Comparison of ENCODE assay signal across 19 cellular contexts in genomic region chr7:1899951-1900762, GRCh38.
A peak's percentile ranks its signal among the peaks of the same experiment; 100 is the strongest.
DNase-seq lines count a peak whose midpoint lies in the region; ATAC-seq and TF ChIP-seq lines count a peak whose summit lies in the region.
"Had no signal": no experiment of that assay in that cellular context is flagged by ENCODE, and none has a peak within 500 bp of the region (broad histone marks: within the 10 kb centered on the region; RNA-seq: fewer than 3 reads in every experiment).

No MANE protein-coding gene starts in this region.

- H3K9me3 ChIP-seq in left ventricle myocardium inferior (replicated peaks) (no peaks in the 10 kb centered on the region), RWPE2 (ENCODE audit: severe bottlenecking) (no peaks in the 10 kb centered on the region), PC-3 (ENCODE audit: low read length) (no peaks in the 10 kb centered on the region)
- H3K9me3 ChIP-seq: colonic mucosa, uterus had no signal

- H3K27me3 Mint-ChIP-seq in glutamatergic neuron (ENCODE audit: unreplicated experiment) = peaks cover 3% of the 10 kb centered on the region
- no peaks in the 10 kb centered on the region for H3K27me3 Mint-ChIP-seq in stimulated activated naive B cell treated with anti-CD40 and anti-IgM and Interleukin-4, amounts not matched to agents 10 μg/mL and 1 μg/mL and 100 μg/mL, for 72 hours
- H3K27me3 Mint-ChIP-seq: activated naive CD8-positive, alpha-beta T cell treated with anti-CD3 and anti-CD28 coated beads for 36 hours; activated T-helper 17 cell treated with anti-CD3 and anti-CD28 coated beads, Interleukin-2, amount 50 U/mL, for 72 hours; naive thymus-derived CD8-positive, alpha-beta T cell had no signal

- no peaks in the 10 kb centered on the region for H3K79me2 ChIP-seq in PC-3 (ENCODE audit: low read length)
- H3K79me2 ChIP-seq: parathyroid adenoma had no signal

- H3K4me2 ChIP-seq in PC-3 (ENCODE audit: low read length) = no peak overlapping the region

- no peak overlapping the region for H2AFZ ChIP-seq in PC-3 (ENCODE audit: low read length)
- H2AFZ ChIP-seq: parathyroid adenoma had no signal

- no peaks in the 10 kb centered on the region for H3K4me1 Mint-ChIP-seq in glutamatergic neuron (ENCODE audit: low read depth, unreplicated experiment)
- H3K4me1 Mint-ChIP-seq in stimulated activated naive B cell treated with anti-CD40 and anti-IgM and Interleukin-4, amounts not matched to agents 10 μg/mL and 1 μg/mL and 100 μg/mL, for 72 hours = peaks cover 0 to 6% of the 10 kb centered on the region in 2 donors
- H3K4me1 Mint-ChIP-seq: activated naive CD8-positive, alpha-beta T cell treated with anti-CD3 and anti-CD28 coated beads for 36 hours; activated T-helper 17 cell treated with anti-CD3 and anti-CD28 coated beads, Interleukin-2, amount 50 U/mL, for 72 hours; mesothelial cell of epicardium had no signal

- TF ChIP-seq CTCF in left ventricle myocardium inferior (IDR thresholded peaks at IDR 0.05; ENCODE audit: borderline replicate concordance) (no peak), RWPE2 (IDR thresholded peaks at IDR 0.05; ENCODE audit: poor library complexity, severe bottlenecking) (no peak), glutamatergic neuron (IDR thresholded peaks at IDR 0.05; ENCODE audit: partially characterized antibody, unreplicated experiment) (no peak), PC-3 (conservative IDR thresholded peaks at IDR 0.05; ENCODE audit: low read depth, low read length) (no peak)

- no peak overlapping the region for H3K4me3 Mint-ChIP-seq in glutamatergic neuron (ENCODE audit: unreplicated experiment)
- H3K4me3 Mint-ChIP-seq in stimulated activated naive B cell treated with anti-CD40 and anti-IgM and Interleukin-4, amounts not matched to agents 10 μg/mL and 1 μg/mL and 100 μg/mL, for 72 hours = no peak overlapping the region
- H3K4me3 Mint-ChIP-seq: activated naive CD8-positive, alpha-beta T cell treated with anti-CD3 and anti-CD28 coated beads for 36 hours; activated T-helper 17 cell treated with anti-CD3 and anti-CD28 coated beads, Interleukin-2, amount 50 U/mL, for 72 hours; mesothelial cell of epicardium had no signal

- POLR2A ChIA-PET in PC-3 (lab: Charles Lee; ENCODE audit: unreplicated experiment) = no interaction called here

- intact Hi-C loops in Right ventricle myocardium superior (cut with DNase I) (no loop called here), left ventricle myocardium inferior (cut with micrococcal nuclease) (no loop called here), PC-3 (cut with micrococcal nuclease) (no loop called here)

- DNase-seq in Right ventricle myocardium superior (peak; percentile 25), left ventricle myocardium inferior (no peak), RWPE2 (ENCODE audit: low spot score) (peak; percentile 38), glutamatergic neuron (peak; percentile 14), PC-3 (no peak), H4 (ENCODE audit: low spot score) (no peak), pons (ENCODE audit: low spot score) (no peak)
- DNase-seq in stimulated activated naive B cell treated with anti-CD40 and anti-IgM and Interleukin-4, amounts not matched to agents 10 μg/mL and 1 μg/mL and 100 μg/mL, for 72 hours = no peak
- DNase-seq: activated CD4-positive, alpha-beta T cell treated with anti-CD3 and anti-CD28 coated beads for 48 hours; activated naive CD8-positive, alpha-beta T cell treated with anti-CD3 and anti-CD28 coated beads for 36 hours; colonic mucosa; left colon; SHP77 treated with DMSO at 0.1 percent for 48 hours had no signal

- H3K27ac Mint-ChIP-seq in glutamatergic neuron (ENCODE audit: unreplicated experiment) = no peak overlapping the region
- H3K27ac Mint-ChIP-seq in stimulated activated naive B cell treated with anti-CD40 and anti-IgM and Interleukin-4, amounts not matched to agents 10 μg/mL and 1 μg/mL and 100 μg/mL, for 72 hours = peak overlapping the region; percentile 37
- H3K27ac Mint-ChIP-seq: activated naive CD8-positive, alpha-beta T cell treated with anti-CD3 and anti-CD28 coated beads for 36 hours; activated T-helper 17 cell treated with anti-CD3 and anti-CD28 coated beads, Interleukin-2, amount 50 U/mL, for 72 hours; mesothelial cell of epicardium had no signal

- H3K9me2 ChIP-seq in PC-3 (replicated peaks; ENCODE audit: low read length) = no peaks in the 10 kb centered on the region

- no peak overlapping the region for H3K9ac ChIP-seq in PC-3 (ENCODE audit: low read length)
- H3K9ac ChIP-seq: parathyroid adenoma had no signal

- BruUV-seq in PC-3 (replicated peaks; lab: Mats Ljungman, UMichigan) = no TSS peak

- no peaks in the 10 kb centered on the region for H3K27me3 ChIP-seq in left ventricle myocardium inferior (ENCODE audit: low read depth)
- H3K27me3 ChIP-seq in RWPE2 (ENCODE audit: insufficient read depth, poor library complexity, severe bottlenecking) = no peaks in the 10 kb centered on the region
- H3K27me3 ChIP-seq in PC-3 (ENCODE audit: low read length) = no peaks in the 10 kb centered on the region
- H3K27me3 ChIP-seq: brain microvascular endothelial cell, colonic mucosa, uterus had no signal

- H3K36me3 ChIP-seq in left ventricle myocardium inferior (no peaks in the 10 kb centered on the region), RWPE2 (ENCODE audit: low read depth) (no peaks in the 10 kb centered on the region), PC-3 (ENCODE audit: low read depth, low read length) (no peaks in the 10 kb centered on the region)
- H3K36me3 ChIP-seq: brain microvascular endothelial cell, colonic mucosa, uterus had no signal

- CTCF ChIA-PET in PC-3 (lab: Charles Lee) = no interaction called here

- peaks cover 2% of the 10 kb centered on the region for H3K9me3 Mint-ChIP-seq in glutamatergic neuron (ENCODE audit: unreplicated experiment)
- H3K9me3 Mint-ChIP-seq in stimulated activated naive B cell treated with anti-CD40 and anti-IgM and Interleukin-4, amounts not matched to agents 10 μg/mL and 1 μg/mL and 100 μg/mL, for 72 hours = no peaks in the 10 kb centered on the region
- H3K9me3 Mint-ChIP-seq: activated naive CD8-positive, alpha-beta T cell treated with anti-CD3 and anti-CD28 coated beads for 36 hours; activated T-helper 17 cell treated with anti-CD3 and anti-CD28 coated beads, Interleukin-2, amount 50 U/mL, for 72 hours; mesothelial cell of epicardium; naive thymus-derived CD8-positive, alpha-beta T cell had no signal

- H3K4me1 ChIP-seq in left ventricle myocardium inferior (peaks cover 12% of the 10 kb centered on the region), RWPE2 (ENCODE audit: insufficient read depth, poor library complexity, severe bottlenecking) (no peaks in the 10 kb centered on the region), PC-3 (ENCODE audit: insufficient read depth, low read length) (no peaks in the 10 kb centered on the region)
- H3K4me1 ChIP-seq: colonic mucosa, parathyroid adenoma, uterus had no signal

- H3K36me3 Mint-ChIP-seq in glutamatergic neuron (ENCODE audit: unreplicated experiment) = peaks cover 4% of the 10 kb centered on the region
- peaks cover 13 to 20% of the 10 kb centered on the region in 2 donors for H3K36me3 Mint-ChIP-seq in stimulated activated naive B cell treated with anti-CD40 and anti-IgM and Interleukin-4, amounts not matched to agents 10 μg/mL and 1 μg/mL and 100 μg/mL, for 72 hours
- H3K36me3 Mint-ChIP-seq: activated naive CD8-positive, alpha-beta T cell treated with anti-CD3 and anti-CD28 coated beads for 36 hours had no signal

- H3K27ac ChIP-seq in left ventricle myocardium inferior (replicated peaks) (no peak overlapping the region), RWPE2 (ENCODE audit: poor library complexity, severe bottlenecking) (no peak overlapping the region), PC-3 (ENCODE audit: low read length) (no peak overlapping the region)
- H3K27ac ChIP-seq: brain microvascular endothelial cell, colonic mucosa, parathyroid adenoma, uterus had no signal

- H3K4me3 ChIP-seq in left ventricle myocardium inferior (no peak overlapping the region), RWPE2 (ENCODE audit: severe bottlenecking) (no peak overlapping the region), PC-3 (ENCODE audit: low read length) (no peak overlapping the region)
- H3K4me3 ChIP-seq: colonic mucosa, uterus had no signal

- H3F3A ChIP-seq in PC-3 (ENCODE audit: low read length, unreplicated experiment) = no peaks in the 10 kb centered on the region

- no peaks in the 10 kb centered on the region for H4K20me1 ChIP-seq in PC-3 (ENCODE audit: low read length)

- ATAC-seq in Right ventricle myocardium superior (ENCODE audit: poor library complexity) = no peak
- no peak for ATAC-seq in RWPE2 (ENCODE audit: low read depth)
- ATAC-seq in stimulated activated naive B cell treated with anti-CD40 and anti-IgM and Interleukin-4, amounts not matched to agents 10 μg/mL and 1 μg/mL and 100 μg/mL, for 72 hours (replicated peaks) = no peak
- no peak for ATAC-seq in PC-3
- ATAC-seq: activated T-helper 17 cell treated with anti-CD3 and anti-CD28 coated beads, Interleukin-2, amount 50 U/mL, for 72 hours; left colon; naive thymus-derived CD8-positive, alpha-beta T cell had no signal

Comparison
In these comparisons a context has a peak if more than half of its experiments do, and no peak if none do; other contexts are left out.
1. DNase-seq: peak in Right ventricle myocardium superior (single experiment), RWPE2 (single experiment) and glutamatergic neuron (single experiment); none in left ventricle myocardium inferior (single experiment), stimulated activated naive B cell treated with anti-CD40 and anti-IgM and Interleukin-4, amounts not matched to agents 10 μg/mL and 1 μg/mL and 100 μg/mL, for 72 hours (single experiment), PC-3 (single experiment), H4 (single experiment) and pons (single experiment).